3 cellular contexts compared by ENCODE assay signal in genomic region chr2:198534756-198535155, GRCh38.
"Had no signal": no experiment of that assay in that cellular context is flagged by ENCODE, and none has a peak within 500 bp of the region (broad histone marks: within the 10 kb centered on the region; RNA-seq: fewer than 3 reads in every experiment).

No MANE protein-coding gene starts in this region.

- H3K4me3 ChIP-seq: GM12878 had no signal

- ATAC-seq: GM12878 had no signal

- DNase-seq: GDM1, GF-D8 had no signal
